In genomic region chr9:84138543-84138942, GRCh38 we compare ENCODE assay signal across 23 cellular contexts.
"Had no signal": no experiment of that assay in that cellular context is flagged by ENCODE, and none has a peak within 500 bp of the region (broad histone marks: within the 10 kb centered on the region; RNA-seq: fewer than 3 reads in every experiment).

No MANE protein-coding gene starts in this region.

- H3K9me3 ChIP-seq: heart left ventricle, left lung, lower lobe of right lung, stomach, tibial artery, upper lobe of right lung had no signal

- H3K36me3 ChIP-seq: heart left ventricle, left lung, lower lobe of right lung, neural progenitor cell, stomach, tibial artery, upper lobe of right lung had no signal

- H3K4me3 ChIP-seq: coronary artery, heart left ventricle, left lung, lower lobe of right lung, neural progenitor cell, stomach, tibial artery, upper lobe of right lung had no signal

- DNase-seq: activated CD4-positive, alpha-beta T cell treated with anti-CD3 and anti-CD28 coated beads for 1 hour; activated CD4-positive, alpha-beta T cell treated with anti-CD3 and anti-CD28 coated beads, Interleukin-2, amount 10 ng/mL, durations not matched to agents 7 days and 5 days; activated CD8-positive, alpha-beta T cell treated with anti-CD3 and anti-CD28 coated beads for 36 hours; activated naive CD8-positive, alpha-beta T cell treated with anti-CD3 and anti-CD28 coated beads, Interleukin-2, amount 50 U/mL, for 24 hours; activated T-cell treated with anti-CD3 and anti-CD28 coated beads, Interleukin-2, amount 50 U/mL, for 48 hours; effector memory CD4-positive, alpha-beta T cell; immature natural killer cell; kidney; left lung; lower lobe of right lung; mesendoderm; natural killer cell; stimulated activated CD4-positive, alpha-beta T cell treated with anti-CD3 and anti-CD28 coated beads, Interleukin-15, amount 100 ng/mL, for 24 hours; stimulated activated CD4-positive, alpha-beta T cell treated with anti-CD3 and anti-CD28 coated beads, Interleukin-2, amount 100 ng/mL, for 24 hours; stimulated activated naive B cell treated with anti-CD40 and anti-IgM and Interleukin-4, amounts not matched to agents 10 μg/mL and 1 μg/mL and 100 μg/mL, for 72 hours; T-helper 2 cell; tibial artery; upper lobe of right lung had no signal

- ATAC-seq: activated CD8-positive, alpha-beta T cell treated with anti-CD3 and anti-CD28 coated beads for 36 hours; activated naive CD8-positive, alpha-beta T cell treated with anti-CD3 and anti-CD28 coated beads, Interleukin-2, amount 50 U/mL, for 24 hours; natural killer cell; stimulated activated naive B cell treated with anti-CD40 and anti-IgM and Interleukin-4, amounts not matched to agents 10 μg/mL and 1 μg/mL and 100 μg/mL, for 72 hours; WTC11 had no signal

- H3K27ac ChIP-seq: coronary artery, heart left ventricle, left lung, lower lobe of right lung, neural progenitor cell, tibial artery, upper lobe of right lung had no signal
